18 cellular contexts compared by ENCODE assay signal in the genomic region with DNA sequence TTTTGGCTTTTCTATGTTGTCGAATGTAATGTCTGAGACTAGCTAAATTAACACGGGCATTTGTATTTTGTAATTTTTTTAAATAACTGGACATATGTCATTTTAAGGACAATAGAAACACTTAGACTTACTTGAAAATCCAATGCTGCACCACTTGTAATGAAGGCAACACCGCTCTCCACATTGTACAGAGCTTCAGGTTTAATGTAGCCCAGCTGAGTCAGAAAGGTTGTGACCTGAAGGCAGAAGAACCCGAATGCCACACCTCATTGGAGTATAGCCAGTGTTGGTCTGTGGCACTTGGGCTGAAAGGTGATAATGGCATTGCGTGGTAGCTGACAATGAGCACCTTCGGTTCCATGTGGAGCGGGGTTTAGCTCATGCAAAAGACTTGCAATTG.
DNase-seq lines count a peak whose midpoint lies in the region; TF ChIP-seq lines count a peak whose summit lies in the region.
"Had no signal": no experiment of that assay in that cellular context is flagged by ENCODE, and none has a peak within 500 bp of the region (broad histone marks: within the 10 kb centered on the region; RNA-seq: fewer than 3 reads in every experiment).

No MANE protein-coding gene starts in this region.

- H3K27me3 ChIP-seq in endodermal cell (ENCODE audit: control insufficient read depth, insufficient read depth, low read length, poor library complexity, severe bottlenecking) = no peaks in the 10 kb centered on the region
- H3K27me3 ChIP-seq in mesendoderm (ENCODE audit: insufficient read depth, low read length, poor library complexity) = no peaks in the 10 kb centered on the region

- H3K9ac ChIP-seq in endodermal cell (ENCODE audit: extremely low read depth, low read length, poor library complexity, severe bottlenecking) (no peak overlapping the region), mesendoderm (ENCODE audit: low read length) (no peak overlapping the region)
- H3K9ac ChIP-seq: GM23248 had no signal

- no peaks in the 10 kb centered on the region for H3K79me2 ChIP-seq in mesendoderm (ENCODE audit: control insufficient read depth, insufficient read depth, low read length)

- H3K4me1 ChIP-seq in endodermal cell (ENCODE audit: control insufficient read depth, insufficient read depth, low read length) (no peaks in the 10 kb centered on the region), mesendoderm (ENCODE audit: control insufficient read depth, low read depth, low read length) (no peaks in the 10 kb centered on the region)
- H3K4me1 ChIP-seq: HAP-1 had no signal

- TF ChIP-seq RAD21 in Ishikawa (IDR thresholded peaks at IDR 0.05; ENCODE audit: low read depth) = no peak

- no peak overlapping the region for H4K5ac ChIP-seq in mesendoderm (ENCODE audit: low read length)

- 91 to 98% methylated on average over 4 to 7 of the region's 7 CpGs for WGBS in endodermal cell (ENCODE audit: insufficient coverage in 1 of 2, insufficient read length in 1 of 2), 2 experiments
- no CpG with 5 or more reads among the region's 7 CpGs for WGBS in mesendoderm (ENCODE audit: extremely low coverage, insufficient coverage, low lambda C conversion rate)

- H3K18ac ChIP-seq in mesendoderm (ENCODE audit: low read length) = no peak overlapping the region

- H3K4me2 ChIP-seq in mesendoderm (ENCODE audit: low read length) = no peak overlapping the region

- TF ChIP-seq EP300 in Ishikawa (IDR thresholded peaks at IDR 0.05; ENCODE audit: borderline replicate concordance) = peak; percentile 42; the same call in 1 of the 2 replicates

- no peak overlapping the region for H3K4ac ChIP-seq in mesendoderm (ENCODE audit: low read depth, low read length)

- no peaks in the 10 kb centered on the region for H3K4me1 Mint-ChIP-seq in endodermal cell

- H3K36me3 Mint-ChIP-seq in endodermal cell (ENCODE audit: low read depth) = peaks cover 20% of the 10 kb centered on the region
- H3K36me3 Mint-ChIP-seq: CD4-positive, alpha-beta memory T cell had no signal

- in situ Hi-C loops in Caki2 (cut with HindIII; ENCODE audit: low pct_unique_long_range_greater_than_20kb, low sequenced_read_pairs) = no loop called here

- no peak overlapping the region for H3K4me3 Mint-ChIP-seq in endodermal cell
- H3K4me3 Mint-ChIP-seq: CD4-positive, alpha-beta memory T cell; HFFc6 had no signal

- H4K8ac ChIP-seq in mesendoderm (ENCODE audit: low read depth, low read length) = no peak overlapping the region

- peak; percentile 69 for DNase-seq in Caki2 (ENCODE audit: low read depth)
- DNase-seq in endodermal cell = peak; percentile 67
- DNase-seq in mesendoderm = peak; percentile 16
- no peak for DNase-seq in dermis blood vessel endothelial cell
- DNase-seq in ureter (ENCODE audit: low spot score) = no peak
- no peak for DNase-seq in NCI-H82 treated with DMSO at 0.1 percent for 48 hours (lab: John Stamatoyannopoulos, UW; ENCODE audit: unreplicated experiment)
- DNase-seq: C1 segment of cervical spinal cord; CD4-positive, alpha-beta memory T cell; COR-L47; DMS 273 treated with DMSO at 0.1 percent for 48 hours; DMS79; EL; GDM1; GM23248; HFFc6 had no signal

- no peaks in the 10 kb centered on the region for H3K9me3 Mint-ChIP-seq in endodermal cell
- H3K9me3 Mint-ChIP-seq: HFFc6 had no signal

- no peaks in the 10 kb centered on the region for H3K9me3 ChIP-seq in endodermal cell (ENCODE audit: control insufficient read depth, low read length)
- H3K9me3 ChIP-seq: HAP-1 had no signal

- no peak overlapping the region for H3K56ac ChIP-seq in mesendoderm (ENCODE audit: low read length)

- no peak overlapping the region for H2BK120ac ChIP-seq in mesendoderm (ENCODE audit: low read depth, low read length)

- no peaks in the 10 kb centered on the region for H3K79me1 ChIP-seq in mesendoderm (ENCODE audit: low read length)

- no peak overlapping the region for H2BK5ac ChIP-seq in mesendoderm (ENCODE audit: low read length)

- no peaks in the 10 kb centered on the region for H3K36me3 ChIP-seq in endodermal cell (ENCODE audit: control insufficient read depth, insufficient read depth, low read length)
- H3K36me3 ChIP-seq in mesendoderm (ENCODE audit: control insufficient read depth, insufficient read depth, low read length) = no peaks in the 10 kb centered on the region
- H3K36me3 ChIP-seq: HAP-1 had no signal

- no peaks in the 10 kb centered on the region for H3K27me3 Mint-ChIP-seq in endodermal cell (ENCODE audit: insufficient read depth)

- no peak overlapping the region for H3K27ac Mint-ChIP-seq in endodermal cell
- H3K27ac Mint-ChIP-seq: CD4-positive, alpha-beta memory T cell had no signal

- no peak overlapping the region for H2AK5ac ChIP-seq in mesendoderm (ENCODE audit: low read length)

- H3K27ac ChIP-seq in endodermal cell (ENCODE audit: low read depth, low read length) (no peak overlapping the region), mesendoderm (ENCODE audit: low read depth, low read length) (no peak overlapping the region)
- H3K27ac ChIP-seq: GM23248 had no signal

- no peak overlapping the region for H3K23ac ChIP-seq in mesendoderm (ENCODE audit: low read length)

- no peak overlapping the region for H2BK15ac ChIP-seq in mesendoderm (replicated peaks; ENCODE audit: low read depth)

- no peak for TF ChIP-seq CTCF in endodermal cell (conservative IDR thresholded peaks at IDR 0.05)

- no peak overlapping the region for H3K4me3 ChIP-seq in endodermal cell (ENCODE audit: low read length)
- H3K4me3 ChIP-seq in mesendoderm (ENCODE audit: low read length) = no peak overlapping the region
- H3K4me3 ChIP-seq: GM12878, GM23248, HAP-1 had no signal

TF ChIP-seq in Ishikawa, 13 proteins besides CTCF, POLR2A, EP300 and RAD21:
- TF ChIP-seq NFIC (IDR thresholded peaks at IDR 0.05) (peak; percentile 2; the same call in 1 of the 2 replicates), CEBPB (IDR thresholded peaks at IDR 0.05) (no peak)

Comparison
In these comparisons a context has a peak if more than half of its experiments do, and no peak if none do; other contexts are left out.
1. DNase-seq: peak in Caki2 (single experiment), endodermal cell (single experiment) and mesendoderm (single experiment); none in dermis blood vessel endothelial cell (single experiment), ureter (single experiment) and NCI-H82 treated with DMSO at 0.1 percent for 48 hours (single experiment).